ENCODE assay signal across 10 cellular contexts in the genomic region with DNA sequence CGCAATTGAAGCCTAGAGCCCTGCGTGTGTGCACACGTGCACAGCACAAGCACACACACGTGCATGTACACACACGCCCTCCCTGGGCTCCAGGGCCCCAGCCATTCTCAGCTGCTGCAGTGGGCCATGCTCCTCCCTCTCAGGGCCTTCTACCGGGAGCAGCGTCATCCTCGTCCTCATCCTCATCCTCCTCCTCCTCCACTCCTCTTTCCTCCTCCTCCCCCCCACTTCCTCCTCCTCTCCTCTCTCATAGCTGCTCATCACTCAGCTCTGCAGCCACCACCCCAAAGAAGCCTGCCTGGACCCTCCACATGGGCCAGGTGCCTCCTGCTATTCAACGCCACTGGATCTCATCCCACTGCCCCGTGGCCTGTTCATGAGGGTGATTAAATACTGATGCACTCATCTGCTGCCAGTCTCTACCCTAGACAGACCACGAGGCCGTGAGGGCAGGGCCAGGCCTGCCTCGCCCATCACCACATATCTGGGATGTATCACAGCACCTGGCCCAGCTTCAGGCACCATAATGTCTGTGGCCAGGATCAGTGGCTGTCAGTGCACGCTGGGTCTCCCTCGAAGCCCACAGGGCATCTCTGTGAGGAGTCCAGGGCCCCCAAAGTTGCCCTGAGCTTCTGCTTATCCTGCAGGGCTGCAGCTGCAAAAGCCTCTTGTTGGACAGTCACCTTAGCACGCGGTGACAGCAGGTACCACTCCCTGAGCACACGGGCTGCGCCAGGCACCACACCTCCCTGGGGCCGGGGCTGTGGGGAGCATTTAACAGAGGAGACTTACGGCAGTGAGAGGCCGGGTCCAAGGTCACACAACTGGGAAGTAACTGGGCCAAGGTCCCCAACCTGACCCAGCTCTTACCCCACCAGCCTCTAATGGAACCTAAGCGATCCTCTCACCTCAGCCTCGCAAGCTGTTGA. TPM values are rescaled to one million over a fixed set of nuclear protein-coding genes. Genes with fewer than 3 reads are reported as not detected.
DNase-seq lines count a peak whose midpoint lies in the region; ATAC-seq and TF ChIP-seq lines count a peak whose summit lies in the region.
"Had no signal": no experiment of that assay in that cellular context is flagged by ENCODE, and none has a peak within 500 bp of the region (broad histone marks: within the 10 kb centered on the region; RNA-seq: fewer than 3 reads in every experiment).

No MANE protein-coding gene starts in this region.

- H3K36me3 Mint-ChIP-seq in natural killer cell, result peaks cover 8% of the 10 kb centered on the region

- H4K20me1 ChIP-seq in BLaER1, result no peaks in the 10 kb centered on the region

- peaks cover 60 to 75% of the 10 kb centered on the region in 2 donors for H3K4me1 Mint-ChIP-seq in natural killer cell

- no peaks in the 10 kb centered on the region for H3K9me3 Mint-ChIP-seq in natural killer cell

- H3K4me1 ChIP-seq in BLaER1, result peaks cover 90% of the 10 kb centered on the region
- H3K4me1 ChIP-seq in Peyer's patch, result peaks cover 0 to 14% (median 9%) of the 10 kb centered on the region in 4 donors

- peak in 1 of 3 donors; percentile 31 for DNase-seq in Peyer's patch
- DNase-seq in natural killer cell, result no peak
- DNase-seq in NCI-H82 treated with DMSO at 0.1 percent for 48 hours (lab: John Stamatoyannopoulos, UW; ENCODE audit: unreplicated experiment), result no peak
- no peak for DNase-seq in DMS79 (lab: John Stamatoyannopoulos, UW)
- DNase-seq in NCI-H2081 (lab: John Stamatoyannopoulos, UW), result no peak
- DNase-seq in NCI-H524 treated with DMSO at 0.1 percent for 48 hours (lab: John Stamatoyannopoulos, UW), result no peak
- DNase-seq: NCI-H1105 treated with DMSO at 0.1 percent for 48 hours, SIG-M5 had no signal

- peak overlapping the region; percentile 59 for H3K4me2 ChIP-seq in BLaER1

- H3K27ac Mint-ChIP-seq in natural killer cell, result peak overlapping the region; percentile 91 to 95

- H3K9me3 ChIP-seq in BLaER1 (no peaks in the 10 kb centered on the region), Peyer's patch (no peaks in the 10 kb centered on the region)

- no peak overlapping the region for H3K9ac ChIP-seq in BLaER1

- H3K27ac ChIP-seq in BLaER1 (peak overlapping the region; percentile 65), Peyer's patch (peak overlapping the region; percentile 9 to 92 (median 36)), cingulate gyrus (ENCODE audit: low read depth, low read length) (peak overlapping the region; percentile 32)

- ATAC-seq in natural killer cell, result no peak

- no peaks in the 10 kb centered on the region for H3K27me3 Mint-ChIP-seq in natural killer cell (ENCODE audit: low read depth in 2 of 2)

- peak overlapping the region; percentile 75 for H3K4me3 Mint-ChIP-seq in natural killer cell

- intact Hi-C loops in natural killer cell (cut with micrococcal nuclease), result no loop called here

- H3K36me3 ChIP-seq in BLaER1, result 0 out of 2 replicates have a peak, but pooled peaks cover 2% of the 10 kb centered on the region
- H3K36me3 ChIP-seq in Peyer's patch, result no peaks in the 10 kb centered on the region

- H3K4me3 ChIP-seq in BLaER1, result no peak overlapping the region
- H3K4me3 ChIP-seq in Peyer's patch, result no peak overlapping the region

- no peak for TF ChIP-seq POLR2A in Peyer's patch (IDR thresholded peaks at IDR 0.05)

- no peaks in the 10 kb centered on the region for H3K27me3 ChIP-seq in BLaER1
- H3K27me3 ChIP-seq in Peyer's patch, result no peaks in the 10 kb centered on the region

- TF ChIP-seq CTCF in Peyer's patch (IDR thresholded peaks at IDR 0.05) (no peak), natural killer cell (IDR thresholded peaks at IDR 0.05) (no peak)

RNA-seq across cellular contexts. Expression of a gene that starts 9.7 kb away (rescaled TPM):
- total RNA-seq in Peyer's patch (1 to 10 TPM in 3 of 4 donors, under 1 TPM in 1; 0.95 to 8.3 (median 3.3) TPM), natural killer cell (10 to 100 TPM; 57.6 to 91.7 (median 88.3) TPM)

RNA-seq across cellular contexts. Expression of a gene that starts 23.0 kb away (rescaled TPM):
- 1 to 10 TPM; 1.3 to 3.3 (median 2.4) TPM for total RNA-seq in Peyer's patch
- under 1 TPM; 0.28 to 0.59 (median 0.34) TPM for total RNA-seq in natural killer cell

Comparison
In these comparisons a context has a peak if more than half of its experiments do, and no peak if none do; other contexts are left out.
1. RNA of a gene that starts 9.7 kb away (total RNA-seq): 57.6 to 91.7 TPM in natural killer cell; 0.95 to 8.3 TPM in Peyer's patch; every median in the first group is over 4 times any median in the second.
2. Peak in every context shown above with its lines, with median percentiles within 50 percentile points of each other: H3K27ac ChIP-seq.